In the genomic region with DNA sequence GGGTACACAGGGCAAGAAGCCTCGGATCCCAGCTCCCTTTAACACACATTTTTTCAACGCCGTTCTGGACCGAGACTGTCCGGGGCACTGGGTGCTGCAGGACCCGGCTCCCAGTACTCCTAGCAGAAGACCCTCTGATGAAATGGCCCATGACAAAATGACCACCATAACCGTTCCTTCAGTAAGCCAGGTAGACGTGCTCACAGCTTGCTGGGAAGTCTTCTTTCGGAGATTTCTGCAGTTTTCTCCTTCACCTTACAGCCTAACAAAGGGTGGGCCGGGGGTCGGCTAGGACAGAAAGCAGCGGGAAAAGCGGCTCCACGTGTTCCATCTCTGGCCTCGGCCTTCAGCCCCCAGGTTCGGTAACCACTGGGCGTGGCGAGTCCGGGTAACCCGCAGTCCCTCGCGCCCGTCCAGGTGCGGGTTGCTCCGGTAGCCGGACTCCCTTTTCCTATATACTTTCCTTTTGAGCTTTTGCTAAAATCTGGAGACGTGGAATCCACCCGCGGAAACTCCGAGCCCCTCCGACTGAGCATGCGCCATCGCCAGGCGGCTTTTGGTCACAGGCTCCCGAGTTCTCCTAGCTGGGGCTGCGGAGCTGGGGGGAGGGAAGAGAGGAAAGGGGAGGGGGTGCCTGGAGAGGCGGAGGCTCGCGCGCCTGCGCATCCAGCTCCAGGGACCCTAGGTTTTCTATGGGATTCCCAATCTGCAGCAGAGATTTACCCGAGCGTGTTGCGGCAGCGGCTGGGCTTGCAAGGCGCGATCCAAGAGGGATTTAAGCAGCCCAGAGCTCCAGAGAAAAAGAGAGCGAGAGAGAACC, we compare ENCODE assay signal across 8 cellular contexts. TPM values are rescaled to one million over a fixed set of nuclear protein-coding genes. Genes with fewer than 3 reads are reported as not detected.
DNase-seq lines count a peak whose midpoint lies in the region; ATAC-seq and TF ChIP-seq lines count a peak whose summit lies in the region.

Gene VSNL1 (plus strand): TSS at position 704 of the 820 bp plus-strand sequence. CDS start 51,379 bp downstream, outside the sequence.

- intact Hi-C loops in activated CD8-positive, alpha-beta T cell treated with anti-CD3 and anti-CD28 coated beads for 36 hours (cut with micrococcal nuclease): no loop called here

- no peak for TF ChIP-seq CTCF in WERI-Rb-1 (IDR thresholded peaks at IDR 0.05; ENCODE audit: low read depth, low read length)
- no peak for TF ChIP-seq CTCF in glutamatergic neuron (IDR thresholded peaks at IDR 0.05; ENCODE audit: partially characterized antibody, unreplicated experiment)
- TF ChIP-seq CTCF in activated CD8-positive, alpha-beta T cell treated with anti-CD3 and anti-CD28 coated beads for 36 hours (IDR thresholded peaks at IDR 0.05): no peak

- H3K27me3 ChIP-seq in ACC112 (ENCODE audit: insufficient read depth, low read length) (peaks cover 73% of the 10 kb centered on the region), WERI-Rb-1 (ENCODE audit: insufficient read depth, low read depth, severe bottlenecking) (no peaks in the 10 kb centered on the region)

- H3K4me3 Mint-ChIP-seq in IgD-negative memory B cell: peak within 1 kb of the TSS; percentile 31 to 79 (median 44)
- peak within 1 kb of the TSS; percentile 95 for H3K4me3 Mint-ChIP-seq in glutamatergic neuron (ENCODE audit: unreplicated experiment)
- H3K4me3 Mint-ChIP-seq in activated CD8-positive, alpha-beta T cell treated with anti-CD3 and anti-CD28 coated beads for 36 hours: no peak within 1 kb of the TSS

- H3K27ac Mint-ChIP-seq in IgD-negative memory B cell (no peak within 1 kb of the TSS), glutamatergic neuron (ENCODE audit: unreplicated experiment) (peak within 1 kb of the TSS; percentile 63)
- no peak within 1 kb of the TSS for H3K27ac Mint-ChIP-seq in activated CD8-positive, alpha-beta T cell treated with anti-CD3 and anti-CD28 coated beads for 36 hours

- peak; percentile 97 for DNase-seq in WERI-Rb-1
- peak; percentile 96 for DNase-seq in glutamatergic neuron
- peak; percentile 86 for DNase-seq in occipital lobe (lab: John Stamatoyannopoulos, UW)
- DNase-seq in activated CD8-positive, alpha-beta T cell treated with anti-CD3 and anti-CD28 coated beads for 36 hours: no peak

- CTCF ChIA-PET in activated CD8-positive, alpha-beta T cell treated with anti-CD3 and anti-CD28 coated beads for 36 hours (lab: Charles Lee): no interaction called here

- H3K9me3 Mint-ChIP-seq in IgD-negative memory B cell (peaks cover 0 to 6% (median 3%) of the 10 kb centered on the region in 3 donors), glutamatergic neuron (ENCODE audit: unreplicated experiment) (peaks cover 3% of the 10 kb centered on the region)
- peaks cover 2% of the 10 kb centered on the region for H3K9me3 Mint-ChIP-seq in activated CD8-positive, alpha-beta T cell treated with anti-CD3 and anti-CD28 coated beads for 36 hours

- no peaks in the 10 kb centered on the region for H3K9me3 ChIP-seq in WERI-Rb-1 (ENCODE audit: severe bottlenecking)

- peaks cover 11% of the 10 kb centered on the region for H3K4me1 ChIP-seq in ACC112 (ENCODE audit: control insufficient read depth, insufficient read depth, low read length, unreplicated experiment)

- H3K36me3 Mint-ChIP-seq in IgD-negative memory B cell (no peaks in the 10 kb centered on the region), glutamatergic neuron (ENCODE audit: unreplicated experiment) (no peaks in the 10 kb centered on the region)
- no peaks in the 10 kb centered on the region for H3K36me3 Mint-ChIP-seq in activated CD8-positive, alpha-beta T cell treated with anti-CD3 and anti-CD28 coated beads for 36 hours (ENCODE audit: low read depth)

- H3K27me3 Mint-ChIP-seq in IgD-negative memory B cell (peaks cover 62% of the 10 kb centered on the region), glutamatergic neuron (ENCODE audit: unreplicated experiment) (peaks cover 6% of the 10 kb centered on the region)
- H3K27me3 Mint-ChIP-seq in activated CD8-positive, alpha-beta T cell treated with anti-CD3 and anti-CD28 coated beads for 36 hours: peaks cover 51% of the 10 kb centered on the region

- ATAC-seq in activated CD8-positive, alpha-beta T cell treated with anti-CD3 and anti-CD28 coated beads for 36 hours: no peak
- ATAC-seq in HG02798 (IDR thresholded peaks at IDR 0.05; ENCODE audit: poor library complexity, unreplicated experiment) (no peak), HG03095 (IDR thresholded peaks at IDR 0.05; ENCODE audit: unreplicated experiment) (no peak)

- H3K4me1 Mint-ChIP-seq in IgD-negative memory B cell (peaks cover 0 to 23% (median 17%) of the 10 kb centered on the region in 3 donors), glutamatergic neuron (ENCODE audit: low read depth, unreplicated experiment) (peaks cover 14% of the 10 kb centered on the region)
- H3K4me1 Mint-ChIP-seq in activated CD8-positive, alpha-beta T cell treated with anti-CD3 and anti-CD28 coated beads for 36 hours (ENCODE audit: low read depth): peaks cover 4% of the 10 kb centered on the region

- H2AFZ ChIP-seq in ACC112 (ENCODE audit: low read length, unreplicated experiment): no peak within 1 kb of the TSS

- H3K36me3 ChIP-seq in ACC112 (ENCODE audit: insufficient read depth, low read length) (no peaks in the 10 kb centered on the region), WERI-Rb-1 (no peaks in the 10 kb centered on the region)

- POLR2A ChIA-PET in activated CD8-positive, alpha-beta T cell treated with anti-CD3 and anti-CD28 coated beads for 36 hours (lab: Charles Lee): interaction anchor here (0.9 kb wide), 1 partner anchor 20 kb away, joined by 3 read pairs; no protein-coding TSS in a partner anchor

- H3K4me3 ChIP-seq in ACC112 (ENCODE audit: low read depth, low read length): peak within 1 kb of the TSS; percentile 95
- peak within 1 kb of the TSS; percentile 75 for H3K4me3 ChIP-seq in WERI-Rb-1 (ENCODE audit: low read depth, low read length)

- H3K79me2 ChIP-seq in ACC112 (ENCODE audit: control insufficient read depth, insufficient read depth, low read length, unreplicated experiment): no peaks in the 10 kb centered on the region

- H3K27ac ChIP-seq in ACC112 (ENCODE audit: low read depth, low read length): no peak within 1 kb of the TSS
- H3K27ac ChIP-seq in WERI-Rb-1: peak within 1 kb of the TSS; percentile 58

RNA-seq across cellular contexts. Expression of gene VSNL1, which starts in this region (rescaled TPM):
- polyA plus RNA-seq in IgD-negative memory B cell: not detected
- 6.1 TPM for total RNA-seq in glutamatergic neuron (ENCODE audit: unreplicated experiment)
- 23.1 TPM for total RNA-seq in occipital lobe
- total RNA-seq in activated CD8-positive, alpha-beta T cell treated with anti-CD3 and anti-CD28 coated beads for 36 hours: not detected
